In genomic region chr7:98251251-98251843, GRCh38 we compare ENCODE assay signal across 8 cellular contexts. TPM values are rescaled to one million over a fixed set of nuclear protein-coding genes. Genes with fewer than 3 reads are reported as not detected.
A peak's percentile ranks its signal among the peaks of the same experiment; 100 is the strongest.
DNase-seq lines count a peak whose midpoint lies in the region; ATAC-seq, FAIRE-seq and TF ChIP-seq lines count a peak whose summit lies in the region.

No MANE protein-coding gene starts in this region.

- peak overlapping the region; percentile 98 for H2AFZ ChIP-seq in PC-9

- peaks cover 41% of the 10 kb centered on the region for H3K79me2 ChIP-seq in PC-9 (ENCODE audit: low read depth)

- TF ChIP-seq POLR2A in A549 (IDR thresholded peaks at IDR 0.05; ENCODE audit: low read length) = no peak
- no peak for TF ChIP-seq POLR2A in gastrocnemius medialis (IDR thresholded peaks at IDR 0.05)

- peak overlapping the region; percentile 84 for H3K4me2 ChIP-seq in A549
- peak overlapping the region; percentile 92 for H3K4me2 ChIP-seq in PC-9

- ATAC-seq in A549 = peak; percentile 15 to 50
- ATAC-seq in GM18867 (IDR thresholded peaks at IDR 0.05; ENCODE audit: unreplicated experiment) = peak; percentile 31
- peak; percentile 19 for ATAC-seq in HG03103 (IDR thresholded peaks at IDR 0.05; ENCODE audit: low read depth, unreplicated experiment)
- ATAC-seq in activated naive CD4-positive, alpha-beta T cell treated with anti-CD3 and anti-CD28 coated beads, Interleukin-2, amount 50 U/mL, for 72 hours = peak; percentile 26 to 27
- peak in 1 of 2 donors; percentile 35 for ATAC-seq in left cardiac atrium
- peak; percentile 23 to 24 for ATAC-seq in gastrocnemius medialis

- no TSS peak for BruUV-seq in PC-9 (replicated peaks; lab: Mats Ljungman, UMichigan)

- H3F3A ChIP-seq in PC-9 (ENCODE audit: insufficient read depth, low read depth) = peaks cover 23% of the 10 kb centered on the region

- H3K4me1 ChIP-seq in A549 (peaks cover 17% of the 10 kb centered on the region), PC-9 (replicated peaks; ENCODE audit: insufficient read depth) (peaks cover 25% of the 10 kb centered on the region), gastrocnemius medialis (peaks cover 18 to 28% of the 10 kb centered on the region in 2 donors)

- H3K9me2 ChIP-seq in PC-9 (ENCODE audit: insufficient read depth) = no peaks in the 10 kb centered on the region

- H4K20me1 ChIP-seq in PC-9 (ENCODE audit: insufficient read depth) = no peaks in the 10 kb centered on the region

- TF ChIP-seq RAD21 in A549 (conservative IDR thresholded peaks at IDR 0.05 in 1 of 2, IDR thresholded peaks at IDR 0.05 in 1 of 2) = no peak

- H3K27ac ChIP-seq in A549 = peak overlapping the region; percentile 81 to 92
- peak overlapping the region; percentile 71 for H3K27ac ChIP-seq in PC-9
- peak overlapping the region; percentile 85 to 94 (median 88) for H3K27ac ChIP-seq in gastrocnemius medialis

- WGBS in A549 (ENCODE audit: missing lambda C conversion rate) = 39% methylated on average over 15 of the region's 15 CpGs

- in situ Hi-C loops in gastrocnemius medialis (cut with MboI; ENCODE audit: low sequenced_read_pairs in 4 of 4) = loop anchor here in 2 of 4 donors (25.0 kb wide), 2 partner anchors 139 to 161 kb away; partner anchors contain the start of genes BAIAP2L1 (in 1 of the 2) and LMTK2 (in 1 of the 2)

- POLR2A ChIA-PET in A549 (lab: Yijun Ruan, JAX) = no interaction called here
- POLR2A ChIA-PET in PC-9 (lab: Charles Lee; ENCODE audit: unreplicated experiment) = interaction anchor here (0.5 kb wide), 1 partner anchor 1080 kb away, joined by 11 read pairs; no protein-coding TSS in a partner anchor

- intact Hi-C loops in PC-9 (cut with micrococcal nuclease; ENCODE audit: unreplicated experiment) (loop anchor here (1.0 kb wide), 1 partner anchor 33 kb away; no protein-coding TSS in a partner anchor), left cardiac atrium (cut with DNase I) (loop anchor here in 1 of 2 donors (5.0 kb wide), 1 partner anchor 36 kb away; no protein-coding TSS in a partner anchor), gastrocnemius medialis (cut with DNase I; ENCODE audit: low total_unique reads) (loop anchor here (5.0 kb wide), 1 partner anchor 144 kb away; the partner anchor contains the start of gene LMTK2)

- H3K9me3 Mint-ChIP-seq in activated naive CD4-positive, alpha-beta T cell treated with anti-CD3 and anti-CD28 coated beads, Interleukin-2, amount 50 U/mL, for 72 hours = no peaks in the 10 kb centered on the region

- no peaks in the 10 kb centered on the region for H3K36me3 ChIP-seq in PC-9 (ENCODE audit: low read depth)
- H3K36me3 ChIP-seq in gastrocnemius medialis = no peaks in the 10 kb centered on the region

- no peak for FAIRE-seq in A549 (lab: Jason Lieb, UNC)

- DNase-seq in A549 (ENCODE audit: low read depth in 1 of 2, low spot score in 1 of 2) (no peak), PC-9 (peak in 1 of 2 experiments; percentile 83), left cardiac atrium (peak; percentile 57), gastrocnemius medialis (peak in 1 of 2 donors; percentile 57), OCI-M2 (lab: John Stamatoyannopoulos, UW; ENCODE audit: unreplicated experiment) (no peak)
- DNase-seq in activated naive CD4-positive, alpha-beta T cell treated with anti-CD3 and anti-CD28 coated beads, Interleukin-2, amount 50 U/mL, for 72 hours (ENCODE audit: low spot score in 2 of 2) = peak in 1 of 2 donors; percentile 31

- CTCF ChIA-PET in A549 (lab: Yijun Ruan, JAX) = interaction anchor here (0.6 kb wide), 1 partner anchor 82 kb away, joined by 3 read pairs; no protein-coding TSS in a partner anchor
- CTCF ChIA-PET in PC-9 (lab: Charles Lee) = interaction anchor here (0.6 to 0.7 kb wide), 2 partner anchors 17 to 402 kb away, joined by 3 read pairs; no protein-coding TSS in a partner anchor

- H3K4me3 ChIP-seq in A549 = peak overlapping the region; percentile 80
- peak overlapping the region; percentile 100 for H3K4me3 ChIP-seq in PC-9
- peak overlapping the region; percentile 74 to 93 (median 86) for H3K4me3 ChIP-seq in gastrocnemius medialis

- TF ChIP-seq EP300 in A549 (IDR thresholded peaks at IDR 0.05) = no peak

- H3K36me3 Mint-ChIP-seq in activated naive CD4-positive, alpha-beta T cell treated with anti-CD3 and anti-CD28 coated beads, Interleukin-2, amount 50 U/mL, for 72 hours = peaks cover 14 to 25% of the 10 kb centered on the region in 2 donors

- no peaks in the 10 kb centered on the region for H3K27me3 ChIP-seq in PC-9 (ENCODE audit: insufficient read depth, low read depth)
- no peaks in the 10 kb centered on the region for H3K27me3 ChIP-seq in gastrocnemius medialis

- peak overlapping the region; percentile 89 to 97 for H3K27ac Mint-ChIP-seq in activated naive CD4-positive, alpha-beta T cell treated with anti-CD3 and anti-CD28 coated beads, Interleukin-2, amount 50 U/mL, for 72 hours

- no peaks in the 10 kb centered on the region for H3K9me3 ChIP-seq in A549
- no peaks in the 10 kb centered on the region for H3K9me3 ChIP-seq in PC-9 (ENCODE audit: insufficient read depth, low read depth)
- H3K9me3 ChIP-seq in gastrocnemius medialis = no peaks in the 10 kb centered on the region

- TF ChIP-seq CTCF in A549 (IDR thresholded peaks at IDR 0.05) = no peak
- TF ChIP-seq CTCF in PC-9 (conservative IDR thresholded peaks at IDR 0.05) = 0 out of 2 replicates have a peak, but pooled peaks have one; percentile 14
- no peak for TF ChIP-seq CTCF in gastrocnemius medialis (IDR thresholded peaks at IDR 0.05 in 4 of 5, conservative IDR thresholded peaks at IDR 0.05 in 1 of 5)

TF ChIP-seq in A549, 52 proteins besides CTCF, POLR2A, EP300 and RAD21:
- TF ChIP-seq HDAC2 (IDR thresholded peaks at IDR 0.05) = no peak
- TF ChIP-seq JUN (IDR thresholded peaks at IDR 0.05) = no peak
- TF ChIP-seq JUNB (IDR thresholded peaks at IDR 0.05) = no peak
- no peak for TF ChIP-seq NFE2L2 (conservative IDR thresholded peaks at IDR 0.05; ENCODE audit: low read length)
- TF ChIP-seq ZFP36 (IDR thresholded peaks at IDR 0.05; ENCODE audit: borderline replicate concordance, partially characterized antibody) = no peak
- TF ChIP-seq PBX3 (IDR thresholded peaks at IDR 0.05) = no peak
- no peak for TF ChIP-seq MYC (IDR thresholded peaks at IDR 0.05; ENCODE audit: borderline replicate concordance, low read length)
- no peak for TF ChIP-seq HOXB5 (CRISPR knock-in tag; IDR thresholded peaks at IDR 0.05)
TF ChIP-seq in A549: peak in this region for 0.

RNA-seq across cellular contexts. Expression of gene TECPR1, which starts 0.7 kb away (rescaled TPM):
- polyA plus RNA-seq in A549 (2011; rRNA removed) (2.5 TPM in 2 replicates), A549 (2017; fragmentation: RNase III; extraction: RNeasy Plus Mini Kit Qiagen cat#74134 plus additional on column Dnase treatment) (8.4 to 11.2 TPM (median 11.1 TPM) in 3 replicates)
- 2.8 and 3.8 TPM in 2 replicates for polyA plus RNA-seq in A549 (2012; cell fraction: cytosol; rRNA removed)
- 14.1 and 21.5 TPM in 2 replicates for polyA plus RNA-seq in A549 (2012; cell fraction: nucleus; rRNA removed)
- polyA minus RNA-seq in A549 (2011; rRNA and poly(A)+ RNA removed) = 2.9 and 4.4 TPM in 2 replicates
- total RNA-seq in PC-9 (2021) (22.7 and 27.4 TPM in 2 replicates), left cardiac atrium (10 to 100 TPM; 20.9 to 23.4 TPM), gastrocnemius medialis (10 to 100 TPM; 16.0 to 59.6 (median 33.9) TPM)
- total RNA-seq in activated naive CD4-positive, alpha-beta T cell treated with anti-CD3 and anti-CD28 coated beads, Interleukin-2, amount 50 U/mL, for 72 hours = 10 to 100 TPM; 37.9 to 62.0 TPM

RNA-seq across cellular contexts. Expression of gene BRI3, which starts 30.1 kb away (rescaled TPM):
- 61.0 and 68.3 TPM in 2 replicates for polyA plus RNA-seq in A549 (2011; rRNA removed)
- polyA plus RNA-seq in A549 (2012; cell fraction: cytosol; rRNA removed) = 67.0 and 79.0 TPM in 2 replicates
- polyA plus RNA-seq in A549 (2012; cell fraction: nucleus; rRNA removed) = 29.3 and 35.6 TPM in 2 replicates
- polyA plus RNA-seq in A549 (2017; fragmentation: RNase III; extraction: RNeasy Plus Mini Kit Qiagen cat#74134 plus additional on column Dnase treatment) = 60.8 to 73.0 TPM (median 61.5 TPM) in 3 replicates
- 49.2 and 51.8 TPM in 2 replicates for polyA minus RNA-seq in A549 (2011; rRNA and poly(A)+ RNA removed)
- total RNA-seq in PC-9 (2021) = 239 and 255 TPM in 2 replicates
- total RNA-seq in activated naive CD4-positive, alpha-beta T cell treated with anti-CD3 and anti-CD28 coated beads, Interleukin-2, amount 50 U/mL, for 72 hours = 10 to 100 TPM; 50.0 to 66.4 TPM
- total RNA-seq in left cardiac atrium = 100 to 1,000 TPM; 190 to 207 TPM
- 100 to 1,000 TPM in 3 of 4 donors, 10 to 100 TPM in 1; 60.5 to 180 (median 114) TPM for total RNA-seq in gastrocnemius medialis

RNA-seq across cellular contexts. Expression of gene BHLHA15, which starts 40.1 kb away (rescaled TPM):
- polyA plus RNA-seq in A549 (2011; rRNA removed) (0.15 and 0.30 TPM in 2 replicates), A549 (2017; fragmentation: RNase III; extraction: RNeasy Plus Mini Kit Qiagen cat#74134 plus additional on column Dnase treatment) (0.23 to 0.34 TPM in 2 of 3 replicates, not detected in the other)
- polyA plus RNA-seq in A549 (2012; cell fraction: cytosol; rRNA removed) = 0.10 TPM in 1 of 2 replicates, not detected in the other
- 0.23 and 0.24 TPM in 2 replicates for polyA plus RNA-seq in A549 (2012; cell fraction: nucleus; rRNA removed)
- polyA minus RNA-seq in A549 (2011; rRNA and poly(A)+ RNA removed) = 0.39 and 0.45 TPM in 2 replicates
- total RNA-seq in PC-9 (2021) (0.53 and 0.79 TPM in 2 replicates), left cardiac atrium (under 1 TPM; 0.37 to 0.38 TPM), gastrocnemius medialis (1 to 10 TPM in 3 of 4 donors, not detected in 1; 1.6 to 2.1 (median 1.8) TPM)
- under 1 TPM in 1 of 2 donors, not detected in 1; 0.66 TPM for total RNA-seq in activated naive CD4-positive, alpha-beta T cell treated with anti-CD3 and anti-CD28 coated beads, Interleukin-2, amount 50 U/mL, for 72 hours
